27 cellular contexts compared by ENCODE assay signal in genomic region chr18:36215577-36215976, GRCh38. TPM values are rescaled to one million over a fixed set of nuclear protein-coding genes. Genes with fewer than 3 reads are reported as not detected.
"Had no signal": no experiment of that assay in that cellular context is flagged by ENCODE, and none has a peak within 500 bp of the region (broad histone marks: within the 10 kb centered on the region; RNA-seq: fewer than 3 reads in every experiment).

No MANE protein-coding gene starts in this region.

- H3K4me3 ChIP-seq: adrenal gland, body of pancreas, gastrocnemius medialis, heart left ventricle had no signal

- H3K27me3 Mint-ChIP-seq: activated naive CD8-positive, alpha-beta T cell treated with anti-CD3 and anti-CD28 coated beads for 36 hours; activated T-helper 17 cell treated with anti-CD3 and anti-CD28 coated beads, Interleukin-2, amount 50 U/mL, for 72 hours had no signal

- H3K4me1 Mint-ChIP-seq: activated naive CD4-positive, alpha-beta T cell treated with anti-CD3 and anti-CD28 coated beads, Interleukin-2, amount 50 U/mL, for 24 hours; activated naive CD8-positive, alpha-beta T cell treated with anti-CD3 and anti-CD28 coated beads for 36 hours; activated naive CD8-positive, alpha-beta T cell treated with anti-CD3 and anti-CD28 coated beads, Interleukin-2, amount 50 U/mL, for 24 hours; activated T-helper 17 cell treated with anti-CD3 and anti-CD28 coated beads, Interleukin-2, amount 50 U/mL, for 72 hours had no signal

- H3K4me3 Mint-ChIP-seq: activated CD8-positive, alpha-beta T cell treated with anti-CD3 and anti-CD28 coated beads for 36 hours; activated naive CD4-positive, alpha-beta T cell treated with anti-CD3 and anti-CD28 coated beads for 36 hours; activated naive CD4-positive, alpha-beta T cell treated with anti-CD3 and anti-CD28 coated beads, Interleukin-2, amount 50 U/mL, for 24 hours; activated naive CD8-positive, alpha-beta T cell treated with anti-CD3 and anti-CD28 coated beads for 36 hours; activated naive CD8-positive, alpha-beta T cell treated with anti-CD3 and anti-CD28 coated beads, Interleukin-2, amount 50 U/mL, for 24 hours; activated T-cell treated with anti-CD3 and anti-CD28 coated beads, Interleukin-2, amount 50 U/mL, for 4 hours; activated T-helper 17 cell treated with anti-CD3 and anti-CD28 coated beads, Interleukin-2, amount 50 U/mL, for 72 hours had no signal

- H3K27ac ChIP-seq: adrenal gland, body of pancreas, epithelial cell of prostate, gastrocnemius medialis, heart left ventricle had no signal

- H3K36me3 Mint-ChIP-seq: activated naive CD4-positive, alpha-beta T cell treated with anti-CD3 and anti-CD28 coated beads, Interleukin-2, amount 50 U/mL, for 24 hours; activated naive CD8-positive, alpha-beta T cell treated with anti-CD3 and anti-CD28 coated beads for 36 hours had no signal

- H3K27ac Mint-ChIP-seq: activated CD8-positive, alpha-beta T cell treated with anti-CD3 and anti-CD28 coated beads for 36 hours; activated naive CD4-positive, alpha-beta T cell treated with anti-CD3 and anti-CD28 coated beads for 36 hours; activated naive CD4-positive, alpha-beta T cell treated with anti-CD3 and anti-CD28 coated beads, Interleukin-2, amount 50 U/mL, for 24 hours; activated naive CD8-positive, alpha-beta T cell treated with anti-CD3 and anti-CD28 coated beads for 36 hours; activated naive CD8-positive, alpha-beta T cell treated with anti-CD3 and anti-CD28 coated beads, Interleukin-2, amount 50 U/mL, for 24 hours; activated T-helper 17 cell treated with anti-CD3 and anti-CD28 coated beads, Interleukin-2, amount 50 U/mL, for 72 hours had no signal

- H3K27me3 ChIP-seq: adrenal gland, body of pancreas, gastrocnemius medialis, heart left ventricle had no signal

- H3K36me3 ChIP-seq: adrenal gland, gastrocnemius medialis, heart left ventricle had no signal

- H3K4me1 ChIP-seq: adrenal gland, body of pancreas, gastrocnemius medialis had no signal

- H3K9me3 ChIP-seq: adrenal gland, body of pancreas, gastrocnemius medialis, heart left ventricle had no signal

- ATAC-seq: activated CD8-positive, alpha-beta T cell treated with anti-CD3 and anti-CD28 coated beads for 36 hours; activated naive CD8-positive, alpha-beta T cell treated with anti-CD3 and anti-CD28 coated beads, Interleukin-2, amount 50 U/mL, for 24 hours; activated T-cell treated with anti-CD3 and anti-CD28 coated beads, Interleukin-2, amount 50 U/mL, for 4 hours; activated T-helper 17 cell treated with anti-CD3 and anti-CD28 coated beads, Interleukin-2, amount 50 U/mL, for 72 hours; body of pancreas; gastrocnemius medialis; heart left ventricle had no signal

- H3K9me3 Mint-ChIP-seq: activated CD8-positive, alpha-beta T cell treated with anti-CD3 and anti-CD28 coated beads for 36 hours; activated naive CD4-positive, alpha-beta T cell treated with anti-CD3 and anti-CD28 coated beads for 36 hours; activated naive CD4-positive, alpha-beta T cell treated with anti-CD3 and anti-CD28 coated beads, Interleukin-2, amount 50 U/mL, for 24 hours; activated naive CD8-positive, alpha-beta T cell treated with anti-CD3 and anti-CD28 coated beads for 36 hours; activated naive CD8-positive, alpha-beta T cell treated with anti-CD3 and anti-CD28 coated beads, Interleukin-2, amount 50 U/mL, for 24 hours; activated T-cell treated with anti-CD3 and anti-CD28 coated beads, Interleukin-2, amount 50 U/mL, for 4 hours; activated T-helper 17 cell treated with anti-CD3 and anti-CD28 coated beads, Interleukin-2, amount 50 U/mL, for 72 hours had no signal

- DNase-seq: activated CD4-positive, alpha-beta T cell treated with anti-CD3 and anti-CD28 coated beads for 4 hours; activated CD4-positive, alpha-beta T cell treated with anti-CD3 and anti-CD28 coated beads, Interleukin-2, amount 50 U/mL, for 1 hour; activated CD4-positive, alpha-beta T cell treated with anti-CD3 and anti-CD28 coated beads, Interleukin-2, amount 50 U/mL, for 48 hours; activated CD4-positive, CD25-positive, alpha-beta regulatory T cell; activated CD4-positive, CD25-positive, alpha-beta regulatory T cell treated with anti-CD3 and anti-CD28 coated beads, Interleukin-2, amount 50 U/mL, for 72 hours; activated CD8-positive, alpha-beta memory T cell treated with anti-CD3 and anti-CD28 coated beads for 24 hours; activated CD8-positive, alpha-beta T cell treated with anti-CD3 and anti-CD28 coated beads for 36 hours; activated effector memory CD4-positive, alpha-beta T cell treated with anti-CD3 and anti-CD28 coated beads, Interleukin-2, amount 50 U/mL, for 16 hours; activated naive CD4-positive, alpha-beta T cell treated with anti-CD3 and anti-CD28 coated beads for 36 hours; activated naive CD8-positive, alpha-beta T cell treated with anti-CD3 and anti-CD28 coated beads for 36 hours; activated naive CD8-positive, alpha-beta T cell treated with anti-CD3 and anti-CD28 coated beads, Interleukin-2, amount 50 U/mL, for 24 hours; activated T-cell treated with anti-CD3 and anti-CD28 coated beads, Interleukin-2, amount 50 U/mL, for 4 hours; adrenal gland; amygdala; aorta; body of pancreas; caudate nucleus; effector CD8-positive, alpha-beta T cell; foreskin fibroblast; gastrocnemius medialis; glutamatergic neuron; heart left ventricle; T-helper 1 cell; T-helper 2 cell had no signal

RNA-seq across cellular contexts. Expression of gene MOCOS, which starts 28.3 kb away (rescaled TPM):
- total RNA-seq: activated naive CD4-positive, alpha-beta T cell treated with anti-CD3 and anti-CD28 coated beads for 36 hours had no signal
